Comparison of ENCODE assay signal across 23 cellular contexts in genomic region chr14:94966868-94967267, GRCh38.
DNase-seq lines count a peak whose midpoint lies in the region; ATAC-seq, FAIRE-seq and TF ChIP-seq lines count a peak whose summit lies in the region.
"Had no signal": no experiment of that assay in that cellular context is flagged by ENCODE, and none has a peak within 500 bp of the region (broad histone marks: within the 10 kb centered on the region; RNA-seq: fewer than 3 reads in every experiment).

No MANE protein-coding gene starts in this region.

- no peak for DNase-seq in endodermal cell
- peak; percentile 75 for DNase-seq in osteocyte (ENCODE audit: extremely low spot score, unreplicated experiment)
- peak; percentile 32 for DNase-seq in type B pancreatic cell (ENCODE audit: extremely low spot score, unreplicated experiment)
- no peak for DNase-seq in GM12891 (ENCODE audit: insufficient read length, low spot score)
- DNase-seq: 8988T; ACHN; BE2C; Caco-2; Calu3; CD4-positive, alpha-beta T cell; CD8-positive, alpha-beta T cell; DMS79 treated with DMSO at 0.1 percent for 48 hours; GF-D8 had no signal

- H3K4me1 Mint-ChIP-seq in endodermal cell, result peaks cover 6% of the 10 kb centered on the region
- H3K4me1 Mint-ChIP-seq in osteocyte (ENCODE audit: unreplicated experiment), result no peaks in the 10 kb centered on the region
- peaks cover 3% of the 10 kb centered on the region for H3K4me1 Mint-ChIP-seq in type B pancreatic cell (ENCODE audit: unreplicated experiment)

- no peaks in the 10 kb centered on the region for H3K9me3 ChIP-seq in endodermal cell (ENCODE audit: control insufficient read depth, low read length)
- H3K9me3 ChIP-seq: BE2C, Caco-2 had no signal

- no peaks in the 10 kb centered on the region for H3K4me1 ChIP-seq in endodermal cell (ENCODE audit: control insufficient read depth, insufficient read depth, low read length)
- H3K4me1 ChIP-seq: BE2C, Caco-2 had no signal

- H3K9ac ChIP-seq in endodermal cell (ENCODE audit: extremely low read depth, low read length, poor library complexity, severe bottlenecking), result no peak overlapping the region
- H3K9ac ChIP-seq: BLaER1 had no signal

- 91% methylated on average over 2 of the region's 2 CpGs; no CpG with 5 or more reads in 1 of the 2 experiments for WGBS in endodermal cell (ENCODE audit: insufficient coverage in 1 of 2, insufficient read length in 1 of 2), 2 experiments

- ATAC-seq in GM21447 (IDR thresholded peaks at IDR 0.05; ENCODE audit: unreplicated experiment) (no peak), GM18517 (IDR thresholded peaks at IDR 0.05; ENCODE audit: unreplicated experiment) (no peak)
- ATAC-seq: CD8-positive, alpha-beta T cell had no signal

- H3K36me3 Mint-ChIP-seq in endodermal cell (ENCODE audit: low read depth) (no peaks in the 10 kb centered on the region), osteocyte (ENCODE audit: unreplicated experiment) (no peaks in the 10 kb centered on the region), type B pancreatic cell (no peaks in the 10 kb centered on the region)
- H3K36me3 Mint-ChIP-seq: CD8-positive, alpha-beta T cell had no signal

- no peaks in the 10 kb centered on the region for H3K27me3 ChIP-seq in endodermal cell (ENCODE audit: control insufficient read depth, insufficient read depth, low read length, poor library complexity, severe bottlenecking)
- H3K27me3 ChIP-seq: BLaER1 had no signal

- H3K9me3 Mint-ChIP-seq in endodermal cell, result peaks cover 3% of the 10 kb centered on the region
- peaks cover 3% of the 10 kb centered on the region for H3K9me3 Mint-ChIP-seq in osteocyte (ENCODE audit: unreplicated experiment)
- no peaks in the 10 kb centered on the region for H3K9me3 Mint-ChIP-seq in type B pancreatic cell
- H3K9me3 Mint-ChIP-seq: CD4-positive, alpha-beta T cell; CD8-positive, alpha-beta T cell had no signal

- TF ChIP-seq POLR2A in GM12891 (IDR thresholded peaks at IDR 0.05; ENCODE audit: low read depth, low read length), result no peak

- H3K27me3 Mint-ChIP-seq in endodermal cell (ENCODE audit: insufficient read depth) (peaks cover 12% of the 10 kb centered on the region), osteocyte (ENCODE audit: unreplicated experiment) (peaks cover 21% of the 10 kb centered on the region), type B pancreatic cell (peaks cover 10% of the 10 kb centered on the region)

- TF ChIP-seq CTCF in endodermal cell (conservative IDR thresholded peaks at IDR 0.05), result peak; percentile 40
- no peak for TF ChIP-seq CTCF in osteocyte (IDR thresholded peaks at IDR 0.05)
- no peak for TF ChIP-seq CTCF in type B pancreatic cell (conservative IDR thresholded peaks at IDR 0.05)

- no peaks in the 10 kb centered on the region for H3K36me3 ChIP-seq in endodermal cell (ENCODE audit: control insufficient read depth, insufficient read depth, low read length)
- H3K36me3 ChIP-seq: BE2C, BLaER1 had no signal

- no peak overlapping the region for H3K4me3 ChIP-seq in endodermal cell (ENCODE audit: low read length)
- H3K4me3 ChIP-seq: BLaER1 had no signal

- H3K27ac Mint-ChIP-seq in endodermal cell, result no peak overlapping the region
- H3K27ac Mint-ChIP-seq in osteocyte (ENCODE audit: unreplicated experiment), result no peak overlapping the region
- no peak overlapping the region for H3K27ac Mint-ChIP-seq in type B pancreatic cell
- H3K27ac Mint-ChIP-seq: CD4-positive, alpha-beta T cell; CD8-positive, alpha-beta T cell had no signal

- H3K4me3 Mint-ChIP-seq in endodermal cell (no peak overlapping the region), osteocyte (ENCODE audit: unreplicated experiment) (no peak overlapping the region), type B pancreatic cell (no peak overlapping the region)
- H3K4me3 Mint-ChIP-seq: CD4-positive, alpha-beta T cell; CD8-positive, alpha-beta T cell had no signal

- FAIRE-seq in GM12891 (lab: Jason Lieb, UNC), result no peak
- FAIRE-seq: A204.1, D721Med, G401.6, GM12892, GM18507, GM19239 had no signal

- no peak overlapping the region for H3K27ac ChIP-seq in endodermal cell (ENCODE audit: low read depth, low read length)
- H3K27ac ChIP-seq: BLaER1, C4-2B had no signal

TF ChIP-seq in GM12891, 5 proteins besides CTCF, POLR2A, EP300 and RAD21:
- no peak for TF ChIP-seq POU2F2 (IDR thresholded peaks at IDR 0.05; ENCODE audit: low read depth, low read length)
- TF ChIP-seq SPI1 (IDR thresholded peaks at IDR 0.05; ENCODE audit: low read depth, low read length), result no peak
- TF ChIP-seq PAX5 (IDR thresholded peaks at IDR 0.05; ENCODE audit: insufficient read depth, low read length, severe bottlenecking), result no peak
- no peak for TF ChIP-seq POLR2AphosphoS5 (IDR thresholded peaks at IDR 0.05; ENCODE audit: low read depth, low read length)
- no peak for TF ChIP-seq TAF1 (IDR thresholded peaks at IDR 0.05; ENCODE audit: low read depth, low read length)

Comparison
In these comparisons a context has a peak if more than half of its experiments do, and no peak if none do; other contexts are left out.
1. DNase-seq: peak in osteocyte (single experiment) and type B pancreatic cell (single experiment); none in endodermal cell (single experiment) and GM12891 (single experiment).